Comparison of ENCODE assay signal across 8 cellular contexts in genomic region chr15:82044373-82045178, GRCh38. TPM values are rescaled to one million over a fixed set of nuclear protein-coding genes. Genes with fewer than 3 reads are reported as not detected.
DNase-seq lines count a peak whose midpoint lies in the region; ATAC-seq, FAIRE-seq and TF ChIP-seq lines count a peak whose summit lies in the region.

No MANE protein-coding gene starts in this region.

- no peaks in the 10 kb centered on the region for H3K9me2 ChIP-seq in hepatocyte (replicated peaks; ENCODE audit: insufficient read depth)

- H3K4me2 ChIP-seq in hepatocyte: peak overlapping the region; percentile 86

- WGBS in hepatocyte (ENCODE audit: low lambda C conversion rate, missing lambda C conversion rate): 2% methylated on average over 51 of the region's 54 CpGs

- CTCF ChIA-PET in AG04450 (lab: Charles Lee): interaction anchor here (0.8 to 3.2 kb wide), 3 partner anchors 64 to 634 kb away, joined by 3 to 13 read pairs (median 4); no protein-coding TSS in a partner anchor

- H3K27ac ChIP-seq in AG04450 (ENCODE audit: low read depth, low read length) (peak overlapping the region; percentile 92), SJCRH30 (peak overlapping the region; percentile 85), hepatocyte (peak overlapping the region; percentile 95)

- H2AFZ ChIP-seq in hepatocyte: peak overlapping the region; percentile 64

- H3K79me2 ChIP-seq in hepatocyte: peaks cover 27% of the 10 kb centered on the region

- H3K36me3 ChIP-seq in SJCRH30 (peaks cover 30% of the 10 kb centered on the region), hepatocyte (replicated peaks; ENCODE audit: insufficient read depth, low read depth) (no peaks in the 10 kb centered on the region)

- peak; percentile 42 for DNase-seq in AG04450 (ENCODE audit: low read depth, low spot score)
- peak; percentile 13 for DNase-seq in GM12891 (ENCODE audit: insufficient read length, low spot score)
- DNase-seq in SJCRH30: peak; percentile 52 to 61
- peak; percentile 46 for DNase-seq in astrocyte of the cerebellum (ENCODE audit: low read depth)
- DNase-seq in hepatocyte (ENCODE audit: low spot score): peak; percentile 73
- DNase-seq in retinal pigment epithelial cell (ENCODE audit: low read depth): no peak
- DNase-seq in hippocampal formation (lab: John Stamatoyannopoulos, UW): no peak

- peaks cover 22% of the 10 kb centered on the region for H3K4me1 ChIP-seq in SJCRH30
- peaks cover 12% of the 10 kb centered on the region for H3K4me1 ChIP-seq in hepatocyte (ENCODE audit: insufficient read depth)

- H3K27me3 ChIP-seq in AG04450 (ENCODE audit: control insufficient read depth, insufficient read depth, low read length) (no peaks in the 10 kb centered on the region), SJCRH30 (no peaks in the 10 kb centered on the region), hepatocyte (peaks cover 28% of the 10 kb centered on the region)

- TF ChIP-seq POLR2A in GM12891 (IDR thresholded peaks at IDR 0.05; ENCODE audit: low read depth, low read length): no peak

- in situ Hi-C loops in astrocyte of the cerebellum (cut with HindIII; ENCODE audit: low sequenced_read_pairs): no loop called here

- H3K4me3 ChIP-seq in AG04450 (ENCODE audit: low read depth, low read length) (peak overlapping the region; percentile 89), SJCRH30 (peak overlapping the region; percentile 85), astrocyte of the cerebellum (ENCODE audit: low read depth, low read length) (peak overlapping the region; percentile 86), hepatocyte (peak overlapping the region; percentile 80), retinal pigment epithelial cell (ENCODE audit: low read length) (peak overlapping the region; percentile 90)

- no peak for ATAC-seq in HG02938 (IDR thresholded peaks at IDR 0.05; ENCODE audit: unreplicated experiment)

- TF ChIP-seq CTCF in AG04450 (IDR thresholded peaks at IDR 0.05; ENCODE audit: low read depth, low read length): no peak
- TF ChIP-seq CTCF in astrocyte of the cerebellum (IDR thresholded peaks at IDR 0.05; ENCODE audit: low read depth, low read length, missing control alignments): no peak
- TF ChIP-seq CTCF in hepatocyte (IDR thresholded peaks at IDR 0.05; ENCODE audit: poor library complexity): no peak
- no peak for TF ChIP-seq CTCF in retinal pigment epithelial cell (conservative IDR thresholded peaks at IDR 0.05; ENCODE audit: low read depth, low read length)

- POLR2A ChIA-PET in AG04450 (lab: Yijun Ruan, JAX): interaction anchor here (0.5 to 1.6 kb wide), 3 partner anchors 58 to 402 kb away, joined by 3 to 12 read pairs (median 3); no protein-coding TSS in a partner anchor

- H3K9me3 ChIP-seq in AG04450 (ENCODE audit: control insufficient read depth, insufficient read depth, low read length) (peaks cover 2% of the 10 kb centered on the region; the same call in 1 of the 2 replicates), SJCRH30 (replicated peaks) (no peaks in the 10 kb centered on the region), hepatocyte (ENCODE audit: low read depth) (no peaks in the 10 kb centered on the region)

- FAIRE-seq in GM12891 (lab: Jason Lieb, UNC): no peak

- H4K20me1 ChIP-seq in hepatocyte (ENCODE audit: insufficient read depth, poor library complexity, severe bottlenecking): peaks cover 31% of the 10 kb centered on the region

TF ChIP-seq in GM12891, 5 proteins besides CTCF, POLR2A, EP300 and RAD21:
- TF ChIP-seq PAX5 (IDR thresholded peaks at IDR 0.05; ENCODE audit: insufficient read depth, low read length, severe bottlenecking): no peak
- no peak for TF ChIP-seq POLR2AphosphoS5 (IDR thresholded peaks at IDR 0.05; ENCODE audit: low read depth, low read length)
- TF ChIP-seq SPI1 (IDR thresholded peaks at IDR 0.05; ENCODE audit: low read depth, low read length): no peak
- no peak for TF ChIP-seq POU2F2 (IDR thresholded peaks at IDR 0.05; ENCODE audit: low read depth, low read length)
- no peak for TF ChIP-seq TAF1 (IDR thresholded peaks at IDR 0.05; ENCODE audit: low read depth, low read length)

RNA-seq across cellular contexts. Expression of gene MEX3B, which starts 1.2 kb away (rescaled TPM):
- polyA plus RNA-seq in AG04450 (2011; rRNA removed) (6.3 TPM in 2 replicates), hepatocyte (2.6 and 4.8 TPM in 2 replicates)
- polyA minus RNA-seq in AG04450 (2011; rRNA and poly(A)+ RNA removed): 6.6 and 9.2 TPM in 2 replicates
- not detected for polyA plus RNA-seq in GM12891 (2012; ENCODE audit: low read depth, missing spikeins)
- 30.5 and 32.3 TPM in 2 replicates for total RNA-seq in SJCRH30 (2014; rRNA removed; shearing (Covaris generic))
- total RNA-seq in hepatocyte: 6.9 and 10.0 TPM in 2 replicates

Comparison
In these comparisons a context has a peak if more than half of its experiments do, and no peak if none do; other contexts are left out.
1. DNase-seq: peak in AG04450 (single experiment), GM12891 (single experiment), SJCRH30 (2 of 2), astrocyte of the cerebellum (single experiment) and hepatocyte (single experiment); none in retinal pigment epithelial cell (single experiment) and hippocampal formation (0 of 2).
2. Peak in every context shown above with its lines, with median percentiles within 50 percentile points of each other: H3K27ac ChIP-seq and H3K4me3 ChIP-seq.